Comparison of ENCODE assay signal across 20 cellular contexts in genomic region chr10:103658049-103658577, GRCh38.
DNase-seq lines count a peak whose midpoint lies in the region; ATAC-seq and TF ChIP-seq lines count a peak whose summit lies in the region.
"Had no signal": no experiment of that assay in that cellular context is flagged by ENCODE, and none has a peak within 500 bp of the region (broad histone marks: within the 10 kb centered on the region; RNA-seq: fewer than 3 reads in every experiment).

No MANE protein-coding gene starts in this region.

- H3K4me1 Mint-ChIP-seq in CD4-positive, CD25-positive, alpha-beta regulatory T cell, result peaks cover 0 to 39% (median 9%) of the 10 kb centered on the region in 4 donors
- H3K4me1 Mint-ChIP-seq in CD4-positive, alpha-beta memory T cell, result peaks cover 7 to 40% (median 14%) of the 10 kb centered on the region in 4 donors
- H3K4me1 Mint-ChIP-seq in T-cell, result peaks cover 12 to 27% (median 17%) of the 10 kb centered on the region in 3 donors

- no peak overlapping the region for H3K27ac ChIP-seq in CD4-positive, CD25-positive, alpha-beta regulatory T cell (ENCODE audit: insufficient read depth, low read length, poor library complexity, severe bottlenecking)
- no peak overlapping the region for H3K27ac ChIP-seq in CD4-positive, alpha-beta memory T cell (ENCODE audit: low read depth, low read length)

- H3K27ac Mint-ChIP-seq in CD4-positive, CD25-positive, alpha-beta regulatory T cell, result peak overlapping the region in 2 of 3 donors; percentile 43 to 90
- H3K27ac Mint-ChIP-seq in CD4-positive, alpha-beta memory T cell, result peak overlapping the region in 5 of 7 donors; percentile 30 to 73 (median 45)
- peak overlapping the region in 1 of 2 donors; percentile 36 for H3K27ac Mint-ChIP-seq in T-cell
- H3K27ac Mint-ChIP-seq: activated naive CD4-positive, alpha-beta T cell treated with anti-CD3 and anti-CD28 coated beads, Interleukin-2, amount 50 U/mL, for 72 hours; B cell had no signal

- H3K27me3 ChIP-seq in CD4-positive, CD25-positive, alpha-beta regulatory T cell (ENCODE audit: control insufficient read depth, insufficient read depth, low read length), result no peaks in the 10 kb centered on the region
- no peaks in the 10 kb centered on the region for H3K27me3 ChIP-seq in CD4-positive, alpha-beta memory T cell (ENCODE audit: insufficient read depth, low read length)
- H3K27me3 ChIP-seq: dorsolateral prefrontal cortex, gastroesophageal sphincter had no signal

- peaks cover 13% of the 10 kb centered on the region for H3K36me3 ChIP-seq in CD4-positive, CD25-positive, alpha-beta regulatory T cell (ENCODE audit: control insufficient read depth, insufficient read depth, low read length)
- H3K36me3 ChIP-seq in CD4-positive, alpha-beta memory T cell (ENCODE audit: insufficient read depth, low read length), result no peaks in the 10 kb centered on the region
- H3K36me3 ChIP-seq in mucosa of descending colon (ENCODE audit: low read depth), result no peaks in the 10 kb centered on the region

- intact Hi-C loops in CD4-positive, alpha-beta memory T cell (cut with micrococcal nuclease), result no loop called here
- intact Hi-C loops in mucosa of descending colon (cut with DNase I, micrococcal nuclease), result no loop called here

- H3K4me3 ChIP-seq in CD4-positive, CD25-positive, alpha-beta regulatory T cell (ENCODE audit: low read depth, low read length), result no peak overlapping the region
- H3K4me3 ChIP-seq in CD4-positive, alpha-beta memory T cell (ENCODE audit: low read length in 2 of 2), result no peak overlapping the region
- H3K4me3 ChIP-seq in mucosa of descending colon, result no peak overlapping the region
- H3K4me3 ChIP-seq: dorsolateral prefrontal cortex, gastroesophageal sphincter had no signal

- peaks cover 0 to 11% (median 0%) of the 10 kb centered on the region in 7 donors for H3K9me3 Mint-ChIP-seq in CD4-positive, CD25-positive, alpha-beta regulatory T cell
- H3K9me3 Mint-ChIP-seq in CD4-positive, alpha-beta memory T cell, result peaks cover 0 to 2% (median 0%) of the 10 kb centered on the region in 8 donors
- H3K9me3 Mint-ChIP-seq in T-cell, result peaks cover 0 to 5% (median 0%) of the 10 kb centered on the region in 3 donors

- CTCF ChIA-PET in CD4-positive, alpha-beta memory T cell (lab: Charles Lee; ENCODE audit: partially characterized antibody), result interaction anchor here (4.4 kb wide), 1 partner anchor 28 kb away, joined by 24 read pairs; no protein-coding TSS in a partner anchor
- CTCF ChIA-PET in T-cell (lab: Charles Lee), result no interaction called here

- H3K4me1 ChIP-seq in CD4-positive, CD25-positive, alpha-beta regulatory T cell (ENCODE audit: control insufficient read depth, insufficient read depth, low read length, poor library complexity, severe bottlenecking), result peaks cover 24% of the 10 kb centered on the region
- peaks cover 27% of the 10 kb centered on the region for H3K4me1 ChIP-seq in CD4-positive, alpha-beta memory T cell (ENCODE audit: insufficient read depth, low read length)
- peaks cover 21% of the 10 kb centered on the region for H3K4me1 ChIP-seq in mucosa of descending colon (ENCODE audit: low read depth)

- DNase-seq in CD4-positive, CD25-positive, alpha-beta regulatory T cell, result no peak
- DNase-seq in CD4-positive, alpha-beta memory T cell, result no peak
- DNase-seq in T-cell (no peak), mucosa of descending colon (peak in 2 of 3 donors; percentile 44 to 47), KG1 (lab: John Stamatoyannopoulos, UW) (no peak), AG08395 (ENCODE audit: low spot score) (no peak)
- DNase-seq in stimulated activated CD4-positive, alpha-beta T cell treated with anti-CD3 and anti-CD28 coated beads, Interleukin-4, amount 100 ng/mL, for 1 hour, result no peak
- DNase-seq: activated CD4-positive, alpha-beta T cell treated with anti-CD3 and anti-CD28 coated beads, Interleukin-2, amount 50 U/mL, for 48 hours; activated T-cell treated with anti-CD3 and anti-CD28 coated beads, Interleukin-2, amount 50 U/mL, for 1 hour; DMS153; dorsolateral prefrontal cortex; erythroblast; NCI-H1436 treated with DMSO at 0.1 percent for 48 hours; NCI-H345; occipital lobe had no signal

- POLR2A ChIA-PET in CD4-positive, alpha-beta memory T cell (lab: Charles Lee; ENCODE audit: partially characterized antibody), result no interaction called here
- POLR2A ChIA-PET in T-cell (lab: Charles Lee), result interaction anchor here in 1 of 2 donors (0.5 kb wide), 1 partner anchor 9 kb away, joined by 3 read pairs; no protein-coding TSS in a partner anchor

- H3K36me3 Mint-ChIP-seq in CD4-positive, CD25-positive, alpha-beta regulatory T cell, result peaks cover 16% of the 10 kb centered on the region
- H3K36me3 Mint-ChIP-seq in CD4-positive, alpha-beta memory T cell, result peaks cover 24 to 27% of the 10 kb centered on the region in 2 donors
- peaks cover 15% of the 10 kb centered on the region for H3K36me3 Mint-ChIP-seq in T-cell

- H3K27me3 Mint-ChIP-seq in CD4-positive, CD25-positive, alpha-beta regulatory T cell, result no peaks in the 10 kb centered on the region
- no peaks in the 10 kb centered on the region for H3K27me3 Mint-ChIP-seq in CD4-positive, alpha-beta memory T cell
- no peaks in the 10 kb centered on the region for H3K27me3 Mint-ChIP-seq in T-cell
- H3K27me3 Mint-ChIP-seq: B cell had no signal

- no peak for ATAC-seq in CD4-positive, CD25-positive, alpha-beta regulatory T cell (ENCODE audit: low read depth in 2 of 2)
- ATAC-seq in T-cell (replicated peaks in 1 of 4) (no peak), mucosa of descending colon (peak; percentile 17)
- ATAC-seq: activated naive CD4-positive, alpha-beta T cell treated with anti-CD3 and anti-CD28 coated beads, Interleukin-2, amount 50 U/mL, for 72 hours; gastroesophageal sphincter; left lobe of liver; right cardiac atrium had no signal

- no peaks in the 10 kb centered on the region for H3K9me3 ChIP-seq in CD4-positive, CD25-positive, alpha-beta regulatory T cell (ENCODE audit: control insufficient read depth in 2 of 2, low read length in 2 of 2)
- H3K9me3 ChIP-seq in CD4-positive, alpha-beta memory T cell (ENCODE audit: control insufficient read depth in 1 of 2, low read length in 2 of 2), result no peaks in the 10 kb centered on the region
- no peaks in the 10 kb centered on the region for H3K9me3 ChIP-seq in mucosa of descending colon

- H3K4me3 Mint-ChIP-seq in CD4-positive, CD25-positive, alpha-beta regulatory T cell, result peak overlapping the region in 3 of 4 donors; percentile 21 to 71 (median 60)
- H3K4me3 Mint-ChIP-seq in CD4-positive, alpha-beta memory T cell, result peak overlapping the region in 2 of 8 donors; percentile 22 to 23
- peak overlapping the region in 2 of 3 donors; percentile 32 to 33 for H3K4me3 Mint-ChIP-seq in T-cell
- H3K4me3 Mint-ChIP-seq: B cell had no signal

- TF ChIP-seq CTCF in mucosa of descending colon (IDR thresholded peaks at IDR 0.05), result no peak

Comparison
In these comparisons a context has a peak if more than half of its experiments do, and no peak if none do; other contexts are left out.
1. DNase-seq: peak in mucosa of descending colon (2 of 3); none in CD4-positive, CD25-positive, alpha-beta regulatory T cell (0 of 3), CD4-positive, alpha-beta memory T cell (0 of 5), T-cell (0 of 34), KG1 (single experiment), stimulated activated CD4-positive, alpha-beta T cell treated with anti-CD3 and anti-CD28 coated beads, Interleukin-4, amount 100 ng/mL, for 1 hour (single experiment) and AG08395 (single experiment).